Comparison of ENCODE assay signal across 12 cellular contexts in the genomic region with DNA sequence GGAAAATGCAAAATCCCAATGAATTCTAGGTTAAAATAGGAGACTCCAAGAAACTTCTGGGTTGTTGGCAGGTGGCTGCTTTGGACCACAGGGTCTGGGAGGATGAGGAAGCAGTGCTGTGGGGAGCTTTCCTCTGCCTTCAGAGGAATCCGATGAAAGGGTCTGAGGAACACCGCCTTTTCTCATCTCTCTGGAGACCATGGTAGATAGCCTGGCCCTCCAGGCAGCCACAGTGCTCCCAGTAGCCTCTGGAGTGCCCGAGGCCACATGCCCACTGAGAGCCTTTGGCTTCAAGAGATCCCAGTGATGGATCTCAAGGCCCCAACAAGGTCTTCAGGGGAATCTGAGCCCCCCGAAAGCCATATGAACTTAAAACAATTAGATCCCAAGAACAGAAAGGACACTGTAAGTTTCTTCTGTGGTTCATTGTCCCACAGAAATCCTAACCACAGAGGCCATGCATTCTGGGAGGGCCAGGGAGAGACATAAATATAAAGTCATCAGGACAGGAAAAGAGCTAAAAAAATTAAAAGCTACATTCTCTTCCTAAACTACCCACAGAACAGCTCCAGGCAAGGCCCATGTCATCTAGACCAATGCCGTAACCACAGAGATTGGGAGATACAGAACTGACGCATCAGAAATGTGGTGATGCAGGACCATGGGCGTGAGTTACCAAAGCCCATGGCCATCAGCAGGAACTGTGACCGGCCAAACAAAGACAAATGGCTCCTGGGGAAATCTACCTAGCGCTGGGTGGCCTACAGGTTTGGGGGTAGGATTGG. TPM values are rescaled to one million over a fixed set of nuclear protein-coding genes. Genes with fewer than 3 reads are reported as not detected.
DNase-seq lines count a peak whose midpoint lies in the region; ATAC-seq lines count a peak whose summit lies in the region.
"Had no signal": no experiment of that assay in that cellular context is flagged by ENCODE, and none has a peak within 500 bp of the region (broad histone marks: within the 10 kb centered on the region; RNA-seq: fewer than 3 reads in every experiment).

No MANE protein-coding gene starts in this region.

- peak overlapping the region; percentile 57 for H3K27ac Mint-ChIP-seq in T-helper 1 cell treated with Interleukin-12 subunit alpha and Interleukin-12 subunit beta and Interleukin-4 antibody, amounts not matched to agents 30 μg/mL and 1 μg/mL, for 36 hours
- peak overlapping the region; percentile 94 to 95 for H3K27ac Mint-ChIP-seq in effector memory CD8-positive, alpha-beta T cell
- H3K27ac Mint-ChIP-seq in stimulated activated effector memory CD8-positive, alpha-beta T cell treated with anti-CD3 and anti-CD28 coated beads, Interleukin-12 subunit alpha, Interleukin-12 subunit beta, amount 100 ng/mL, for 72 hours = peak overlapping the region; percentile 98

- no peaks in the 10 kb centered on the region for H3K9me3 Mint-ChIP-seq in T-helper 1 cell treated with Interleukin-12 subunit alpha and Interleukin-12 subunit beta and Interleukin-4 antibody, amounts not matched to agents 30 μg/mL and 1 μg/mL, for 36 hours
- H3K9me3 Mint-ChIP-seq in effector memory CD8-positive, alpha-beta T cell = no peaks in the 10 kb centered on the region
- no peaks in the 10 kb centered on the region for H3K9me3 Mint-ChIP-seq in stimulated activated effector memory CD8-positive, alpha-beta T cell treated with anti-CD3 and anti-CD28 coated beads, Interleukin-12 subunit alpha, Interleukin-12 subunit beta, amount 100 ng/mL, for 72 hours

- in situ Hi-C loops in SK-MEL-5 (cut with HindIII; ENCODE audit: low pct_unique_long_range_greater_than_20kb, low sequenced_read_pairs) = no loop called here

- no peak for DNase-seq in T-helper 1 cell
- DNase-seq in SK-MEL-5 (ENCODE audit: low read depth, low spot score) = peak; percentile 41
- no peak for DNase-seq in effector memory CD8-positive, alpha-beta T cell
- DNase-seq in stimulated activated effector memory CD8-positive, alpha-beta T cell treated with anti-CD3 and anti-CD28 coated beads, Interleukin-12 subunit alpha, Interleukin-12 subunit beta, amount 100 ng/mL, for 72 hours (ENCODE audit: low spot score in 2 of 2) = no peak
- DNase-seq in NCI-H2029 treated with DMSO at 0.1 percent for 48 hours (lab: John Stamatoyannopoulos, UW) = no peak
- no peak for DNase-seq in NCI-H187 (lab: John Stamatoyannopoulos, UW)
- DNase-seq in NCI-H1436 treated with DMSO at 0.1 percent for 48 hours (lab: John Stamatoyannopoulos, UW) = no peak
- DNase-seq: cortex of kidney had no signal

- H3K36me3 Mint-ChIP-seq in T-helper 1 cell treated with Interleukin-12 subunit alpha and Interleukin-12 subunit beta and Interleukin-4 antibody, amounts not matched to agents 30 μg/mL and 1 μg/mL, for 36 hours (ENCODE audit: low read depth) = peaks cover 32% of the 10 kb centered on the region
- peaks cover 15% of the 10 kb centered on the region for H3K36me3 Mint-ChIP-seq in effector memory CD8-positive, alpha-beta T cell (ENCODE audit: insufficient read depth)
- H3K36me3 Mint-ChIP-seq in stimulated activated effector memory CD8-positive, alpha-beta T cell treated with anti-CD3 and anti-CD28 coated beads, Interleukin-12 subunit alpha, Interleukin-12 subunit beta, amount 100 ng/mL, for 72 hours = peaks cover 14% of the 10 kb centered on the region

- H3K4me1 Mint-ChIP-seq in T-helper 1 cell treated with Interleukin-12 subunit alpha and Interleukin-12 subunit beta and Interleukin-4 antibody, amounts not matched to agents 30 μg/mL and 1 μg/mL, for 36 hours (ENCODE audit: low read depth) = peaks cover 68% of the 10 kb centered on the region
- H3K4me1 Mint-ChIP-seq in effector memory CD8-positive, alpha-beta T cell (ENCODE audit: low read depth in 2 of 2) = peaks cover 58% of the 10 kb centered on the region in 2 donors
- H3K4me1 Mint-ChIP-seq in stimulated activated effector memory CD8-positive, alpha-beta T cell treated with anti-CD3 and anti-CD28 coated beads, Interleukin-12 subunit alpha, Interleukin-12 subunit beta, amount 100 ng/mL, for 72 hours = peaks cover 58% of the 10 kb centered on the region

- ATAC-seq in effector memory CD8-positive, alpha-beta T cell (replicated peaks) = no peak
- no peak for ATAC-seq in stimulated activated effector memory CD8-positive, alpha-beta T cell treated with anti-CD3 and anti-CD28 coated beads, Interleukin-12 subunit alpha, Interleukin-12 subunit beta, amount 100 ng/mL, for 72 hours
- ATAC-seq: HCT116 had no signal

- H3K27me3 Mint-ChIP-seq in T-helper 1 cell treated with Interleukin-12 subunit alpha and Interleukin-12 subunit beta and Interleukin-4 antibody, amounts not matched to agents 30 μg/mL and 1 μg/mL, for 36 hours (ENCODE audit: low read depth) = no peaks in the 10 kb centered on the region
- no peaks in the 10 kb centered on the region for H3K27me3 Mint-ChIP-seq in effector memory CD8-positive, alpha-beta T cell

- H3K4me3 Mint-ChIP-seq in T-helper 1 cell treated with Interleukin-12 subunit alpha and Interleukin-12 subunit beta and Interleukin-4 antibody, amounts not matched to agents 30 μg/mL and 1 μg/mL, for 36 hours = peak overlapping the region; percentile 30
- peak overlapping the region in 1 of 2 donors; percentile 78 for H3K4me3 Mint-ChIP-seq in effector memory CD8-positive, alpha-beta T cell
- no peak overlapping the region for H3K4me3 Mint-ChIP-seq in stimulated activated effector memory CD8-positive, alpha-beta T cell treated with anti-CD3 and anti-CD28 coated beads, Interleukin-12 subunit alpha, Interleukin-12 subunit beta, amount 100 ng/mL, for 72 hours

RNA-seq across cellular contexts. Expression of gene TK2, which starts 24.3 kb away (rescaled TPM):
- total RNA-seq in SK-MEL-5 (2014; rRNA removed; shearing (Covaris generic)) = 19.7 and 23.6 TPM in 2 replicates
- 19.3 and 19.4 TPM in 2 replicates for polyA plus RNA-seq in SK-MEL-5 (2015; cell fraction: cytosol; rRNA removed)
- 43.9 and 50.5 TPM in 2 replicates for polyA plus RNA-seq in SK-MEL-5 (2015; cell fraction: nucleus; rRNA removed)

RNA-seq across cellular contexts. Expression of gene CKLF, which starts 26.8 kb away (rescaled TPM):
- 86.7 and 87.6 TPM in 2 replicates for total RNA-seq in SK-MEL-5 (2014; rRNA removed; shearing (Covaris generic))
- polyA plus RNA-seq in SK-MEL-5 (2015; cell fraction: cytosol; rRNA removed) = 94.2 and 126 TPM in 2 replicates
- 12.3 and 32.0 TPM in 2 replicates for polyA plus RNA-seq in SK-MEL-5 (2015; cell fraction: nucleus; rRNA removed)

RNA-seq across cellular contexts. Expression of gene CMTM1, which starts 40.7 kb away (rescaled TPM):
- total RNA-seq in SK-MEL-5 (2014; rRNA removed; shearing (Covaris generic)) = 0.77 and 1.1 TPM in 2 replicates
- polyA plus RNA-seq in SK-MEL-5 (2015; cell fraction: cytosol; rRNA removed) = 0.94 and 1.1 TPM in 2 replicates
- polyA plus RNA-seq in SK-MEL-5 (2015; cell fraction: nucleus; rRNA removed) = 1.4 and 5.2 TPM in 2 replicates

RNA-seq across cellular contexts. Expression of gene CMTM2, which starts 53.7 kb away (rescaled TPM):
- not detected in 2 replicates for total RNA-seq in SK-MEL-5 (2014; rRNA removed; shearing (Covaris generic))
- 0.66 TPM in 1 of 2 replicates, not detected in the other for polyA plus RNA-seq in SK-MEL-5 (2015; cell fraction: cytosol; rRNA removed)
- 0.38 TPM in 1 of 2 replicates, not detected in the other for polyA plus RNA-seq in SK-MEL-5 (2015; cell fraction: nucleus; rRNA removed)
- total RNA-seq: HepG2, renal cortical epithelial cell had no signal
- polyA plus RNA-seq: HepG2 had no signal
